Comparison of ENCODE assay signal across 1 cellular context in the genomic region with DNA sequence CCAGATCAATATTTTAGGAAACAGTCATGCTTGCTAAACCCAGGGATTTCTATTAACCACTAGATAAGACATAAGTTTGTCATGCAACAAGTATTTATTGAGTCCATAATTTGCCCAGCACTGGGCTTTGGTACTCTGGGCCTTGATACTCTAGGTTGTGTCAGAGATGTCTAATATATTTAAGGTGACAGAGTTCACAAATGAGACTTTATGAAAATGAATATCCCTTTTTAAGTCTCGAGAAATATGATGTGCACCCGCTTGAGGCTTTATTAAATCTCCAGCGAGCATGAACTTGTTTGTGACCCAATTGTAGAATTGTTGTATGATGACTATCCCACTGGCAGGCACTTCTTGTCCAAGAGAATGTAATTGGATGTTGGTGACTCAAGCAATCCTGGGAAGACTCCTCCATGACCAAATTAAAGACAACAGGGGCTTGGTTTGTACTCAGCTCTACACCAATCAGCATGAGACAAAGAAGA.
TF ChIP-seq lines count a peak whose summit lies in the region.

No MANE protein-coding gene starts in this region.

TF ChIP-seq in H1, 55 proteins besides CTCF, POLR2A, EP300 and RAD21 (continued from another document):
- TF ChIP-seq, protein P1, sequence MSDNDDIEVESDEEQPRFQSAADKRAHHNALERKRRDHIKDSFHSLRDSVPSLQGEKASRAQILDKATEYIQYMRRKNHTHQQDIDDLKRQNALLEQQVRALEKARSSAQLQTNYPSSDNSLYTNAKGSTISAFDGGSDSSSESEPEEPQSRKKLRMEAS (IDR thresholded peaks at IDR 0.05) = no peak
- TF ChIP-seq, protein P2, sequence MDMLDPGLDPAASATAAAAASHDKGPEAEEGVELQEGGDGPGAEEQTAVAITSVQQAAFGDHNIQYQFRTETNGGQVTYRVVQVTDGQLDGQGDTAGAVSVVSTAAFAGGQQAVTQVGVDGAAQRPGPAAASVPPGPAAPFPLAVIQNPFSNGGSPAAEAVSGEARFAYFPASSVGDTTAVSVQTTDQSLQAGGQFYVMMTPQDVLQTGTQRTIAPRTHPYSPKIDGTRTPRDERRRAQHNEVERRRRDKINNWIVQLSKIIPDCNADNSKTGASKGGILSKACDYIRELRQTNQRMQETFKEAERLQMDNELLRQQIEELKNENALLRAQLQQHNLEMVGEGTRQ (IDR thresholded peaks at IDR 0.05; ENCODE audit: low read length) = no peak
- no peak for TF ChIP-seq GTF2F1 (IDR thresholded peaks at IDR 0.05; ENCODE audit: borderline replicate concordance, low read depth, low read length)
